Comparison of ENCODE assay signal across 22 cellular contexts in the genomic region with DNA sequence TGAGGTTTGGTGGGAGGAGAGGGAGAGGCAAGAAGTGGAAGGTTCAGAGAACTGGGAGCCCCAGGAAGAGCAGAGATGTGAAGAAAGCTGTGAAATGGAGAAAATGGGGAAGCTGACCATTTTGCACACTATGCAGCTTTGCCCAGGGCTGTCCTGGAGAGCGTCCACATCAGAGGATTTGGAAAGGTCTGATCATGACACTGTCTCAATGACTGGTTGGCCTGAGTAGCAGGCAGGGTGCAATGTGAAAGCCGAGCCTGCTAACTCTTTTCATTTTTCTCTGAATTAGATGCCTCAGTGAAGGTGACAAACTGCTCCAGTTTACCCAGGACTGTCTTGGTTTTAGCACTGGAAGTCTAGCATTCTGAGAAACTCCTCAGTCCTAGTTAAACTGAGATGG.
"Had no signal": no experiment of that assay in that cellular context is flagged by ENCODE, and none has a peak within 500 bp of the region (broad histone marks: within the 10 kb centered on the region; RNA-seq: fewer than 3 reads in every experiment).

No MANE protein-coding gene starts in this region.

- H3K36me3 Mint-ChIP-seq: activated naive CD4-positive, alpha-beta T cell treated with anti-CD3 and anti-CD28 coated beads, Interleukin-2, amount 10 ng/mL, durations not matched to agents 7 days and 5 days; mesothelial cell of epicardium; natural killer cell; WTC11 had no signal

- H3K27ac Mint-ChIP-seq: activated CD8-positive, alpha-beta T cell treated with anti-CD3 and anti-CD28 coated beads, Interleukin-2, amount 10 ng/mL, durations not matched to agents 7 days and 5 days; activated naive CD4-positive, alpha-beta T cell treated with anti-CD3 and anti-CD28 coated beads, Interleukin-2, amount 10 ng/mL, durations not matched to agents 7 days and 5 days; mesothelial cell of epicardium; natural killer cell; progenitor cell of endocrine pancreas; WTC11 had no signal

- H3K9me3 ChIP-seq: adrenal gland, breast epithelium, esophagus muscularis mucosa, gastrocnemius medialis, left lung, sigmoid colon, tibial artery, uterus had no signal

- H3K36me3 ChIP-seq: adrenal gland, breast epithelium, esophagus muscularis mucosa, gastrocnemius medialis, left lung, sigmoid colon, tibial artery, uterus had no signal

- H3K27me3 ChIP-seq: esophagus muscularis mucosa, gastrocnemius medialis, sigmoid colon, tibial artery had no signal

- H3K9me3 Mint-ChIP-seq: activated naive CD4-positive, alpha-beta T cell treated with anti-CD3 and anti-CD28 coated beads, Interleukin-2, amount 10 ng/mL, durations not matched to agents 7 days and 5 days; activated T-cell treated with anti-CD3 and anti-CD28 coated beads, Interleukin-2, amount 50 U/mL, for 24 hours; central memory CD8-positive, alpha-beta T cell; mesothelial cell of epicardium; natural killer cell; WTC11 had no signal

- H3K4me3 ChIP-seq: adrenal gland, breast epithelium, coronary artery, esophagus muscularis mucosa, gastrocnemius medialis, left lung, lung, sigmoid colon, tibial artery, uterus had no signal

- H3K4me1 ChIP-seq: adrenal gland, breast epithelium, gastrocnemius medialis, left lung, sigmoid colon, tibial artery, uterus had no signal

- DNase-seq: activated CD8-positive, alpha-beta T cell treated with anti-CD3 and anti-CD28 coated beads, Interleukin-2, amount 10 ng/mL, durations not matched to agents 7 days and 5 days; activated effector memory CD4-positive, alpha-beta T cell treated with Interleukin-2 at 50 U/mL for 16 hours; activated naive CD4-positive, alpha-beta T cell treated with anti-CD3 and anti-CD28 coated beads, Interleukin-2, amount 10 ng/mL, durations not matched to agents 7 days and 5 days; adrenal gland; gastrocnemius medialis; kidney glomerular epithelial cell; left lung; natural killer cell; retina; sigmoid colon; T1000; uterus had no signal

- ATAC-seq: activated CD8-positive, alpha-beta T cell treated with anti-CD3 and anti-CD28 coated beads, Interleukin-2, amount 10 ng/mL, durations not matched to agents 7 days and 5 days; gastrocnemius medialis; natural killer cell had no signal

- H3K4me3 Mint-ChIP-seq: activated CD8-positive, alpha-beta T cell treated with anti-CD3 and anti-CD28 coated beads, Interleukin-2, amount 10 ng/mL, durations not matched to agents 7 days and 5 days; activated naive CD4-positive, alpha-beta T cell treated with anti-CD3 and anti-CD28 coated beads, Interleukin-2, amount 10 ng/mL, durations not matched to agents 7 days and 5 days; activated T-cell treated with anti-CD3 and anti-CD28 coated beads, Interleukin-2, amount 50 U/mL, for 24 hours; central memory CD8-positive, alpha-beta T cell; mesothelial cell of epicardium; natural killer cell; WTC11 had no signal

- H3K27me3 Mint-ChIP-seq: activated naive CD4-positive, alpha-beta T cell treated with anti-CD3 and anti-CD28 coated beads, Interleukin-2, amount 10 ng/mL, durations not matched to agents 7 days and 5 days; progenitor cell of endocrine pancreas had no signal

- H3K4me1 Mint-ChIP-seq: activated naive CD4-positive, alpha-beta T cell treated with anti-CD3 and anti-CD28 coated beads, Interleukin-2, amount 10 ng/mL, durations not matched to agents 7 days and 5 days; central memory CD8-positive, alpha-beta T cell; natural killer cell had no signal

- H3K27ac ChIP-seq: adrenal gland, breast epithelium, coronary artery, esophagus muscularis mucosa, gastrocnemius medialis, left lung, sigmoid colon, tibial artery, uterus had no signal
